9 cellular contexts compared by ENCODE assay signal in genomic region chr2:168801961-168802824, GRCh38. TPM values are rescaled to one million over a fixed set of nuclear protein-coding genes. Genes with fewer than 3 reads are reported as not detected.
DNase-seq lines count a peak whose midpoint lies in the region; ATAC-seq and TF ChIP-seq lines count a peak whose summit lies in the region.
"Had no signal": no experiment of that assay in that cellular context is flagged by ENCODE, and none has a peak within 500 bp of the region (broad histone marks: within the 10 kb centered on the region; RNA-seq: fewer than 3 reads in every experiment).

A gene with protein sequence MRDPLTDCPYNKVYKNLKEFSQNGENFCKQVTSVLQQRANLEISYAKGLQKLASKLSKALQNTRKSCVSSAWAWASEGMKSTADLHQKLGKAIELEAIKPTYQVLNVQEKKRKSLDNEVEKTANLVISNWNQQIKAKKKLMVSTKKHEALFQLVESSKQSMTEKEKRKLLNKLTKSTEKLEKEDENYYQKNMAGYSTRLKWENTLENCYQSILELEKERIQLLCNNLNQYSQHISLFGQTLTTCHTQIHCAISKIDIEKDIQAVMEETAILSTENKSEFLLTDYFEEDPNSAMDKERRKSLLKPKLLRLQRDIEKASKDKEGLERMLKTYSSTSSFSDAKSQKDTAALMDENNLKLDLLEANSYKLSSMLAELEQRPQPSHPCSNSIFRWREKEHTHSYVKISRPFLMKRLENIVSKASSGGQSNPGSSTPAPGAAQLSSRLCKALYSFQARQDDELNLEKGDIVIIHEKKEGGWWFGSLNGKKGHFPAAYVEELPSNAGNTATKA (plus strand): TSS chr2:168802637. CDS start chr2:168802647, 10 bp downstream.

- no peaks in the 10 kb centered on the region for H3K9me3 Mint-ChIP-seq in immature natural killer cell

- peak within 1 kb of the TSS; percentile 83 for H2AFZ ChIP-seq in GM23248
- no peak within 1 kb of the TSS for H2AFZ ChIP-seq in hepatocyte
- no peak within 1 kb of the TSS for H2AFZ ChIP-seq in MM.1S (ENCODE audit: low read length)

- H3K27ac ChIP-seq in GM23248 (no peak within 1 kb of the TSS), hepatocyte (peak within 1 kb of the TSS; percentile 85), sigmoid colon (peak within 1 kb of the TSS in 3 of 4 donors; percentile 32 to 33 (median 33)), MM.1S (ENCODE audit: low read length) (no peak within 1 kb of the TSS)

- H3K9me3 ChIP-seq in GM23248 (ENCODE audit: low read depth) (no peaks in the 10 kb centered on the region), hepatocyte (ENCODE audit: low read depth) (no peaks in the 10 kb centered on the region), sigmoid colon (no peaks in the 10 kb centered on the region), MM.1S (replicated peaks; ENCODE audit: insufficient read depth, low read length) (no peaks in the 10 kb centered on the region)

- H3F3A ChIP-seq in GM23248 (ENCODE audit: insufficient read depth) (peaks cover 9% of the 10 kb centered on the region), MM.1S (ENCODE audit: insufficient read depth, low read length) (no peaks in the 10 kb centered on the region)

- intact Hi-C loops in sigmoid colon (cut with DNase I): no loop called here

- peak within 1 kb of the TSS; percentile 30 for H3K4me2 ChIP-seq in GM23248 (ENCODE audit: unreplicated experiment)
- peak within 1 kb of the TSS; percentile 65 for H3K4me2 ChIP-seq in hepatocyte
- H3K4me2 ChIP-seq in MM.1S (ENCODE audit: low read depth, low read length): no peak within 1 kb of the TSS

- in situ Hi-C loops in GM23248 (cut with MboI): no loop called here

- no peak for TF ChIP-seq CTCF in hepatocyte (IDR thresholded peaks at IDR 0.05; ENCODE audit: poor library complexity)
- no peak for TF ChIP-seq CTCF in sigmoid colon (IDR thresholded peaks at IDR 0.05)
- no peak for TF ChIP-seq CTCF in MM.1S (IDR thresholded peaks at IDR 0.05; ENCODE audit: low read length)

- H3K4me1 Mint-ChIP-seq in immature natural killer cell: no peaks in the 10 kb centered on the region

- no peaks in the 10 kb centered on the region for H3K27me3 ChIP-seq in GM23248 (replicated peaks; ENCODE audit: insufficient read depth)
- H3K27me3 ChIP-seq in hepatocyte: no peaks in the 10 kb centered on the region
- H3K27me3 ChIP-seq in sigmoid colon: no peaks in the 10 kb centered on the region
- no peaks in the 10 kb centered on the region for H3K27me3 ChIP-seq in MM.1S (replicated peaks; ENCODE audit: insufficient read depth, low read length)

- TF ChIP-seq POLR2A in sigmoid colon (IDR thresholded peaks at IDR 0.05): peak in 1 of 2 donors; percentile 47

- WGBS in GM23248 (ENCODE audit: low coverage in 1 of 2, low lambda C conversion rate in 2 of 2, missing lambda C conversion rate in 2 of 2), 2 experiments: 24 to 25% methylated on average over 10 of the region's 10 CpGs
- 14% methylated on average over 10 of the region's 10 CpGs for WGBS in hepatocyte (ENCODE audit: low lambda C conversion rate, missing lambda C conversion rate)
- WGBS in sigmoid colon, 2 donors: 10 to 53% methylated on average over 10 of the region's 10 CpGs

- H3K4me1 ChIP-seq in GM23248 (ENCODE audit: insufficient read depth) (peaks cover 14% of the 10 kb centered on the region), hepatocyte (ENCODE audit: insufficient read depth) (peaks cover 28% of the 10 kb centered on the region), sigmoid colon (no peaks in the 10 kb centered on the region), MM.1S (ENCODE audit: low read length) (no peaks in the 10 kb centered on the region)

- no peak within 1 kb of the TSS for H3K27ac Mint-ChIP-seq in immature natural killer cell

- DNase-seq in GM23248 (peak; percentile 38), astrocyte of the hippocampus (ENCODE audit: low read depth, low spot score) (peak; percentile 50), hepatocyte (ENCODE audit: low spot score) (peak; percentile 81), sigmoid colon (no peak), immature natural killer cell (no peak), MM.1S (no peak), ecto neural progenitor cell (ENCODE audit: low spot score) (no peak)
- DNase-seq: amniotic stem cell had no signal

- no peak within 1 kb of the TSS for H3K4me3 Mint-ChIP-seq in immature natural killer cell

- H3K36me3 ChIP-seq in GM23248 (ENCODE audit: low read depth) (no peaks in the 10 kb centered on the region), hepatocyte (replicated peaks; ENCODE audit: insufficient read depth, low read depth) (no peaks in the 10 kb centered on the region), sigmoid colon (no peaks in the 10 kb centered on the region), MM.1S (replicated peaks; ENCODE audit: insufficient read depth, low read length) (no peaks in the 10 kb centered on the region)

- H3K4me3 ChIP-seq in GM23248 (peak within 1 kb of the TSS; percentile 10), hepatocyte (no peak within 1 kb of the TSS), sigmoid colon (peak within 1 kb of the TSS in 2 of 4 donors; percentile 13 to 21), MM.1S (ENCODE audit: low read length) (no peak within 1 kb of the TSS)

- no peak for ATAC-seq in GM21529 (IDR thresholded peaks at IDR 0.05; ENCODE audit: unreplicated experiment)

- no peaks in the 10 kb centered on the region for H3K9me2 ChIP-seq in GM23248 (ENCODE audit: insufficient read depth)
- H3K9me2 ChIP-seq in hepatocyte (replicated peaks; ENCODE audit: insufficient read depth): no peaks in the 10 kb centered on the region
- no peaks in the 10 kb centered on the region for H3K9me2 ChIP-seq in MM.1S (replicated peaks; ENCODE audit: insufficient read depth, low read length)

- no peak for TF ChIP-seq EP300 in sigmoid colon (IDR thresholded peaks at IDR 0.05)

- H4K20me1 ChIP-seq in GM23248 (ENCODE audit: insufficient read depth): no peaks in the 10 kb centered on the region
- H4K20me1 ChIP-seq in hepatocyte (ENCODE audit: insufficient read depth, poor library complexity, severe bottlenecking): no peaks in the 10 kb centered on the region
- no peaks in the 10 kb centered on the region for H4K20me1 ChIP-seq in MM.1S (ENCODE audit: insufficient read depth, low read length)

- H3K79me2 ChIP-seq in GM23248 (ENCODE audit: insufficient read depth) (no peaks in the 10 kb centered on the region), hepatocyte (peaks cover 4% of the 10 kb centered on the region), MM.1S (ENCODE audit: low read length) (no peaks in the 10 kb centered on the region)

- no peaks in the 10 kb centered on the region for H3K36me3 Mint-ChIP-seq in immature natural killer cell

- peaks cover 5 to 11% (median 10%) of the 10 kb centered on the region in 3 donors for H3K27me3 Mint-ChIP-seq in immature natural killer cell (ENCODE audit: low read depth in 3 of 3)

- no peak within 1 kb of the TSS for H3K9ac ChIP-seq in GM23248
- H3K9ac ChIP-seq in MM.1S (ENCODE audit: low read length): no peak within 1 kb of the TSS

RNA-seq across cellular contexts. Expression of the gene that starts here (rescaled TPM):
- 0.54 TPM in 1 of 2 replicates, not detected in the other for total RNA-seq in GM23248 (2014; rRNA removed; shearing (Covaris generic))
- polyA plus RNA-seq in GM23248 (2016; fragmentation: Nextera tagmentation; extraction: Ambion mirVana) (0.23 and 0.45 TPM in 2 replicates), hepatocyte (5.8 and 10.1 TPM in 2 replicates), sigmoid colon (10 to 100 TPM; 21.9 to 49.0 (median 39.0) TPM), immature natural killer cell (not detected)
- total RNA-seq in hepatocyte (10.7 and 19.1 TPM in 2 replicates), sigmoid colon (10 to 100 TPM in 2 of 4 donors, 1 to 10 TPM in 2; 5.1 to 13.3 (median 9.2) TPM)

Comparison
In these comparisons a context has a peak if more than half of its experiments do, and no peak if none do; other contexts are left out.
1. Peak in DNase-seq, H3K4me3 ChIP-seq and H3K4me2 ChIP-seq in GM23248; RNA of the gene not detected or under 1 TPM.
2. DNase-seq: peak in astrocyte of the hippocampus (single experiment) and hepatocyte (single experiment); none in sigmoid colon (single experiment), immature natural killer cell (0 of 3), MM.1S (single experiment) and ecto neural progenitor cell (single experiment).
3. H3K27ac ChIP-seq: peak in hepatocyte (single experiment) and sigmoid colon (3 of 4); none in GM23248 (single experiment) and MM.1S (single experiment).